21 cellular contexts compared by ENCODE assay signal in the genomic region with DNA sequence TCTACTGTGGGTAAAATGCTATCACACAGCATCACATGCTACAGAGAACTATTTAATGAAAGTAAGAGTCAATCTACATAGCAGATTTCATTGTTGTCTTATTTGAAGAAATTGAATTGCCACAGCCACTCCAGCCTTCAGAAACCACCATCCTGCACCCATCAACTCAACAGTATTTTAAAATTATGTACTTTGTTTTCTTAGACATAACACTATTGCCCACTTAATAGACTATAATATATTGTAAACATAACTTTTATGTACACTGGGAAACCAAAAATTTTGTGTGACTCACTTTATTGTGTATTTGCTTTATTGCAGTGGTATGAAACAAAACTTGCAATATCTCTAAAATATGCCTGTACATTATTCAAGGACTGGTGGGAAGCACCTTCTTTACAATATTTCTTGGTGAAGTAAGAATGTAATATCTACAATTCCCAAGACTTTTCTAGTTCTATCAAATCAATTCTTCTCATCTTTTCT.
"Had no signal": no experiment of that assay in that cellular context is flagged by ENCODE, and none has a peak within 500 bp of the region (broad histone marks: within the 10 kb centered on the region; RNA-seq: fewer than 3 reads in every experiment).

No MANE protein-coding gene starts in this region.

- H3K27ac ChIP-seq: SJSA1, SK-N-MC had no signal

- H3K4me3 ChIP-seq: MG63, SJSA1, SK-N-MC had no signal

- FAIRE-seq: RCC 7860 had no signal

- H3K36me3 ChIP-seq: MG63, SJSA1 had no signal

- DNase-seq: Karpas-422, KG1, MG63, NCI-H1092, NCI-H1105 treated with DMSO at 0.1 percent for 48 hours, NCI-H1417 treated with DMSO at 0.1 percent for 48 hours, NCI-H146, NCI-H1694 treated with DMSO at 0.1 percent for 48 hours, NCI-H1930, NCI-H2081, NCI-H2107, NCI-H2227 treated with DMSO at 0.1 percent for 48 hours, NCI-H524 treated with DMSO at 0.1 percent for 48 hours, NCI-H69, NCI-H774, Right ventricle myocardium superior, RPMI8226, SIG-M5 had no signal

- H3K27me3 ChIP-seq: MG63, SJSA1 had no signal

- H3K9me3 ChIP-seq: MG63, SJSA1 had no signal
